ENCODE assay signal across 1 cellular context in the genomic region with DNA sequence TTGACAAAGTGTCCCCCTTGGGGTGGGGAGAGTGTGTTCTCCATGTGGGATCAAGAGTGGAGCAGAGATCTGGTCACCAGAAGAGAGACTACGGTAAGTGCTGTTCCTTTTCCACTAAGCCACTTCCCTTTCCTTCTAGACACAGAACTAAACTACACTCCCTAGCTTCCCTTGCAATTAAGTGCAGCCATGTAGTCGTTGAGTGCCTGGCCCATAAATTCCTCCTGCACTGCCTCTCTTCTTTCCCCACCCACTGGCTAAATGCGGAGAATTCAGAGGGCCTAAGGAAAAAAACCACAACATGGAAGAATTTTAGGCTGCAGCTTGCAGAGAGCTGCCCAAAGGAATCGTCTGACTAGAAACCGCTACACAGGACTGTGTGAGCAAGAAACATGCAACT.
TF ChIP-seq lines count a peak whose summit lies in the region.

No MANE protein-coding gene starts in this region.

TF ChIP-seq in IMR-90, 13 proteins besides CTCF, POLR2A, EP300 and RAD21 (continued from another document):
- TF ChIP-seq, protein P1, sequence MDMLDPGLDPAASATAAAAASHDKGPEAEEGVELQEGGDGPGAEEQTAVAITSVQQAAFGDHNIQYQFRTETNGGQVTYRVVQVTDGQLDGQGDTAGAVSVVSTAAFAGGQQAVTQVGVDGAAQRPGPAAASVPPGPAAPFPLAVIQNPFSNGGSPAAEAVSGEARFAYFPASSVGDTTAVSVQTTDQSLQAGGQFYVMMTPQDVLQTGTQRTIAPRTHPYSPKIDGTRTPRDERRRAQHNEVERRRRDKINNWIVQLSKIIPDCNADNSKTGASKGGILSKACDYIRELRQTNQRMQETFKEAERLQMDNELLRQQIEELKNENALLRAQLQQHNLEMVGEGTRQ (IDR thresholded peaks at IDR 0.05; ENCODE audit: low read depth, low read length) = no peak
- TF ChIP-seq CHD1 (IDR thresholded peaks at IDR 0.05; ENCODE audit: low read depth, low read length) = no peak
- TF ChIP-seq RFX5 (IDR thresholded peaks at IDR 0.05; ENCODE audit: low read depth, low read length) = no peak
- TF ChIP-seq RCOR1 (IDR thresholded peaks at IDR 0.05; ENCODE audit: insufficient replicate concordance, low read length) = no peak
- TF ChIP-seq MXI1 (IDR thresholded peaks at IDR 0.05; ENCODE audit: borderline replicate concordance, low read depth, low read length) = no peak
- TF ChIP-seq FOS (IDR thresholded peaks at IDR 0.05; ENCODE audit: low read depth, low read length) = no peak
